23 cellular contexts compared by ENCODE assay signal in genomic region chr20:4070323-4071176, GRCh38. TPM values are rescaled to one million over a fixed set of nuclear protein-coding genes. Genes with fewer than 3 reads are reported as not detected.
DNase-seq lines count a peak whose midpoint lies in the region; ATAC-seq, FAIRE-seq and TF ChIP-seq lines count a peak whose summit lies in the region.
"Had no signal": no experiment of that assay in that cellular context is flagged by ENCODE, and none has a peak within 500 bp of the region (broad histone marks: within the 10 kb centered on the region; RNA-seq: fewer than 3 reads in every experiment).

No MANE protein-coding gene starts in this region.

- BruUV-seq in K562 (replicated peaks; lab: Mats Ljungman, UMichigan) = no TSS peak

- no peak overlapping the region for H3K4me3 Mint-ChIP-seq in activated naive CD8-positive, alpha-beta T cell treated with anti-CD3 and anti-CD28 coated beads, Interleukin-2, amount 50 U/mL, for 24 hours
- H3K4me3 Mint-ChIP-seq: CD4-positive, alpha-beta T cell; mesothelial cell of epicardium; neural crest cell had no signal

- no peak for TF ChIP-seq RAD21 in K562 (CRISPR knock-in tag; conservative IDR thresholded peaks at IDR 0.05 in 1 of 2, IDR thresholded peaks at IDR 0.05 in 1 of 2)

- in situ Hi-C loops in K562 (cut with MboI) = no loop called here

- H3K9me3 ChIP-seq in left ventricle myocardium inferior (replicated peaks) (peaks cover 3% of the 10 kb centered on the region), right atrium auricular region (no peaks in the 10 kb centered on the region), K562 (replicated peaks; ENCODE audit: control insufficient read depth, insufficient read depth, low read depth, low read length) (0 out of 2 replicates have a peak, but pooled peaks cover 3% of the 10 kb centered on the region), aorta (ENCODE audit: control insufficient read depth, low read length) (no peaks in the 10 kb centered on the region), hepatocyte (ENCODE audit: low read depth) (no peaks in the 10 kb centered on the region)
- H3K9me3 ChIP-seq: psoas muscle had no signal

- H3K9ac ChIP-seq in K562 (ENCODE audit: insufficient read depth in 1 of 2, low read depth in 2 of 2, low read length in 2 of 2) = no peak overlapping the region

- no peaks in the 10 kb centered on the region for H3K9me3 Mint-ChIP-seq in activated naive CD8-positive, alpha-beta T cell treated with anti-CD3 and anti-CD28 coated beads, Interleukin-2, amount 50 U/mL, for 24 hours
- H3K9me3 Mint-ChIP-seq: CD4-positive, alpha-beta T cell; neural crest cell had no signal

- H3K9me2 ChIP-seq in hepatocyte (replicated peaks; ENCODE audit: insufficient read depth) = no peaks in the 10 kb centered on the region

- H3K79me2 ChIP-seq in K562 (ENCODE audit: control insufficient read depth, insufficient read depth, low read length) (no peaks in the 10 kb centered on the region; the same call in 2 of the 3 replicates), hepatocyte (no peaks in the 10 kb centered on the region)

- no peaks in the 10 kb centered on the region for H3K36me3 Mint-ChIP-seq in activated naive CD8-positive, alpha-beta T cell treated with anti-CD3 and anti-CD28 coated beads, Interleukin-2, amount 50 U/mL, for 24 hours (ENCODE audit: low read depth)

- H3K4me1 ChIP-seq in left ventricle myocardium inferior = peaks cover 33% of the 10 kb centered on the region
- peaks cover 0 to 7% of the 10 kb centered on the region in 2 donors for H3K4me1 ChIP-seq in right atrium auricular region
- H3K4me1 ChIP-seq in K562 (replicated peaks in 1 of 2; ENCODE audit: control insufficient read depth in 2 of 2, insufficient read depth in 2 of 2, low read length in 2 of 2) = peaks cover 31 to 59% of the 10 kb centered on the region in 2 experiments
- H3K4me1 ChIP-seq in aorta (ENCODE audit: control insufficient read depth in 1 of 2, insufficient read depth in 2 of 2, low read length in 2 of 2) = peaks cover 3 to 15% of the 10 kb centered on the region in 2 donors
- peaks cover 7% of the 10 kb centered on the region for H3K4me1 ChIP-seq in hepatocyte (ENCODE audit: insufficient read depth)
- H3K4me1 ChIP-seq: psoas muscle had no signal

- DNase-seq in left ventricle myocardium inferior (no peak), right atrium auricular region (ENCODE audit: low spot score) (no peak), K562 (ENCODE audit: extremely low read depth in 1 of 4, low spot score in 3 of 4) (no peak), left lobe of liver (ENCODE audit: low spot score) (peak; percentile 37), aorta (no peak), NCI-H2227 treated with DMSO at 0.1 percent for 48 hours (lab: John Stamatoyannopoulos, UW) (no peak), hepatocyte (ENCODE audit: low spot score) (no peak)
- DNase-seq in activated naive CD8-positive, alpha-beta T cell treated with anti-CD3 and anti-CD28 coated beads, Interleukin-2, amount 50 U/mL, for 24 hours = no peak
- DNase-seq: activated CD4-positive, alpha-beta T cell treated with anti-CD3 and anti-CD28 coated beads for 48 hours; activated naive CD4-positive, alpha-beta T cell; CD4-positive, alpha-beta T cell; H7; NCI-H1417 treated with DMSO at 0.1 percent for 48 hours; psoas muscle; stimulated activated CD4-positive, alpha-beta T cell treated with anti-CD3 and anti-CD28 coated beads, Interleukin-4, amount 100 ng/mL, for 4 hours; SW 1271 had no signal

- TF ChIP-seq EP300 in K562 (IDR thresholded peaks at IDR 0.05; ENCODE audit: low read length) = no peak

- H4K20me1 ChIP-seq in K562 (replicated peaks; ENCODE audit: control insufficient read depth, insufficient read depth, low read length) (no peaks in the 10 kb centered on the region), hepatocyte (ENCODE audit: insufficient read depth, poor library complexity, severe bottlenecking) (no peaks in the 10 kb centered on the region)

- POLR2A ChIA-PET in K562 (lab: Yijun Ruan, JAX) = no interaction called here

- TF ChIP-seq CTCF in left ventricle myocardium inferior (IDR thresholded peaks at IDR 0.05; ENCODE audit: borderline replicate concordance) (no peak), right atrium auricular region (IDR thresholded peaks at IDR 0.05) (no peak), K562 (IDR thresholded peaks at IDR 0.05 in 2 of 3, conservative IDR thresholded peaks at IDR 0.05 in 1 of 3; ENCODE audit: insufficient read depth in 2 of 3, low read depth in 1 of 3, low read length in 3 of 3) (no peak), hepatocyte (IDR thresholded peaks at IDR 0.05; ENCODE audit: poor library complexity) (no peak)

- H3K36me3 ChIP-seq in left ventricle myocardium inferior = no peaks in the 10 kb centered on the region
- no peaks in the 10 kb centered on the region for H3K36me3 ChIP-seq in right atrium auricular region
- no peaks in the 10 kb centered on the region for H3K36me3 ChIP-seq in K562 (ENCODE audit: control insufficient read depth, insufficient read depth, low read length)
- no peaks in the 10 kb centered on the region for H3K36me3 ChIP-seq in aorta (ENCODE audit: control insufficient read depth in 1 of 2, insufficient read depth in 2 of 2, low read length in 1 of 2)
- no peaks in the 10 kb centered on the region for H3K36me3 ChIP-seq in hepatocyte (replicated peaks; ENCODE audit: insufficient read depth, low read depth)

- CTCF ChIA-PET in K562 (lab: Yijun Ruan, JAX; ENCODE audit: low intra/inter-chr PET ratio) = no interaction called here

- H3K4me3 ChIP-seq in left ventricle myocardium inferior (no peak overlapping the region), right atrium auricular region (no peak overlapping the region), K562 (no peak overlapping the region), aorta (ENCODE audit: low read length in 2 of 2) (no peak overlapping the region), hepatocyte (no peak overlapping the region)
- H3K4me3 ChIP-seq: GM12878, psoas muscle had no signal

- no peaks in the 10 kb centered on the region for H3K9me1 ChIP-seq in K562 (ENCODE audit: control insufficient read depth, insufficient read depth, low read length)

- H3K4me1 Mint-ChIP-seq in activated naive CD8-positive, alpha-beta T cell treated with anti-CD3 and anti-CD28 coated beads, Interleukin-2, amount 50 U/mL, for 24 hours = peaks cover 14% of the 10 kb centered on the region

- no peak overlapping the region for H3K27ac Mint-ChIP-seq in activated naive CD8-positive, alpha-beta T cell treated with anti-CD3 and anti-CD28 coated beads, Interleukin-2, amount 50 U/mL, for 24 hours
- H3K27ac Mint-ChIP-seq: CD4-positive, alpha-beta T cell had no signal

- H3K4me2 ChIP-seq in K562 (ENCODE audit: insufficient read depth, low read length) (no peak overlapping the region), hepatocyte (no peak overlapping the region)

- H3K27me3 ChIP-seq in left ventricle myocardium inferior (ENCODE audit: low read depth) (no peaks in the 10 kb centered on the region), right atrium auricular region (no peaks in the 10 kb centered on the region), K562 (ENCODE audit: control insufficient read depth in 2 of 2, insufficient read depth in 2 of 2, low read length in 2 of 2) (no peaks in the 10 kb centered on the region), aorta (ENCODE audit: control insufficient read depth in 1 of 2, insufficient read depth in 2 of 2, low read length in 1 of 2) (no peaks in the 10 kb centered on the region), hepatocyte (no peaks in the 10 kb centered on the region)

- WGBS in K562 (ENCODE audit: insufficient coverage, low coverage, missing lambda C conversion rate) = 87% methylated on average over 3 of the region's 3 CpGs
- WGBS in aorta, 2 donors = 35 to 39% methylated on average over 3 of the region's 3 CpGs
- 95% methylated on average over 3 of the region's 3 CpGs for WGBS in hepatocyte (ENCODE audit: low lambda C conversion rate, missing lambda C conversion rate)

- intact Hi-C loops in left ventricle myocardium inferior (cut with micrococcal nuclease) (no loop called here), K562 (cut with micrococcal nuclease) (no loop called here), aorta (cut with DNase I) (no loop called here)

- H3K27ac ChIP-seq in left ventricle myocardium inferior (replicated peaks) (peak overlapping the region; percentile 38), right atrium auricular region (no peak overlapping the region), K562 (ENCODE audit: extremely low read depth, low read depth, low read length) (no peak overlapping the region), aorta (ENCODE audit: low read depth in 1 of 2, low read length in 2 of 2) (peak overlapping the region; percentile 98 to 99), hepatocyte (no peak overlapping the region)
- H3K27ac ChIP-seq: foreskin keratinocyte, psoas muscle had no signal

- H3K27me3 Mint-ChIP-seq in activated naive CD8-positive, alpha-beta T cell treated with anti-CD3 and anti-CD28 coated beads, Interleukin-2, amount 50 U/mL, for 24 hours = no peaks in the 10 kb centered on the region
- H3K27me3 Mint-ChIP-seq: CD4-positive, alpha-beta T cell had no signal

- ATAC-seq in K562 (no peak), left lobe of liver (no peak), aorta (ENCODE audit: low FRiP score) (no peak)
- ATAC-seq in activated naive CD8-positive, alpha-beta T cell treated with anti-CD3 and anti-CD28 coated beads, Interleukin-2, amount 50 U/mL, for 24 hours = no peak
- ATAC-seq: foreskin keratinocyte, GM12878 had no signal

- H2AFZ ChIP-seq in K562 (ENCODE audit: low read depth, low read length) = no peak overlapping the region
- no peak overlapping the region for H2AFZ ChIP-seq in hepatocyte

- FAIRE-seq in K562 (lab: Jason Lieb, UNC) = no peak
- FAIRE-seq: astrocyte, GM12878, RCC 7860, TTC549 had no signal

- TF ChIP-seq POLR2A in K562 (conservative IDR thresholded peaks at IDR 0.05) = no peak

RNA-seq across cellular contexts. Expression of gene RNF24, which starts 55.2 kb away (rescaled TPM):
- total RNA-seq in left ventricle myocardium inferior (5.1 TPM), right atrium auricular region (10 to 100 TPM in 1 of 2 donors, 1 to 10 TPM in 1; 6.5 to 14.9 TPM), K562 (2014; rRNA removed) (15.7 and 17.3 TPM in 2 replicates), K562 (2014; rRNA removed; fragmentation: Illumina TruSeq; extraction: Trizol) (18.8 and 20.3 TPM in 2 replicates), K562 (2015; rRNA removed; fragmentation: Illumina TruSeq; extraction: Trizol) (14.1 and 14.7 TPM in 2 replicates), K562 (2021) (42.6 and 51.9 TPM in 2 replicates), left lobe of liver (1.4 TPM), aorta (10 to 100 TPM; 44.5 to 57.6 TPM), hepatocyte (16.2 and 16.4 TPM in 2 replicates)
- 44.6 and 48.3 TPM in 2 replicates for total RNA-seq in K562 (2011; cell fraction: chromatin; rRNA removed; ENCODE audit: low replicate concordance)
- total RNA-seq in K562 (2011; cell fraction: nucleolus; rRNA removed) = 26.7 and 28.9 TPM in 2 replicates
- total RNA-seq in K562 (2011; cell fraction: nucleoplasm; rRNA removed) = 56.0 and 88.0 TPM in 2 replicates
- polyA plus RNA-seq in K562 (2011; rRNA removed) (23.1 and 43.4 TPM in 2 replicates), K562 (2014; fragmentation: Illumina TruSeq; extraction: Trizol) (33.9 and 35.5 TPM in 2 replicates), K562 (2014; fragmentation: Nextera tagmentation; extraction: Ambion mirVana) (10 to 100 TPM; 10.1 to 21.8 TPM), K562 (2014; rRNA removed) (21.0 and 22.4 TPM in 2 replicates), aorta (10 to 100 TPM in 1 of 2 donors, 1 to 10 TPM in 1; 4.1 to 14.8 TPM), hepatocyte (23.2 and 24.4 TPM in 2 replicates)
- 24.8 and 52.3 TPM in 2 replicates for polyA plus RNA-seq in K562 (2011; cell fraction: cytosol; rRNA removed)
- 39.0 and 49.3 TPM in 2 replicates for polyA plus RNA-seq in K562 (2011; cell fraction: nucleus; rRNA removed)
- 22.7 and 30.7 TPM in 2 replicates for polyA plus RNA-seq in K562 (2012)
- 19.7 and 35.1 TPM in 2 replicates for polyA minus RNA-seq in K562 (2011; rRNA and poly(A)+ RNA removed)
- 25.3 and 46.8 TPM in 2 replicates for polyA minus RNA-seq in K562 (2011; cell fraction: cytosol; rRNA and poly(A)+ RNA removed)
- polyA minus RNA-seq in K562 (2011; cell fraction: nucleus; rRNA and poly(A)+ RNA removed) = 10.1 and 22.5 TPM in 2 replicates

Comparison
In these comparisons a context has a peak if more than half of its experiments do, and no peak if none do; other contexts are left out.
1. H3K27ac ChIP-seq: peak in left ventricle myocardium inferior (single experiment) and aorta (2 of 2); none in right atrium auricular region (0 of 2), K562 (single experiment) and hepatocyte (single experiment).